1 cellular context compared by ENCODE assay signal in genomic region chr2:162123806-162124758, GRCh38.
TF ChIP-seq lines count a peak whose summit lies in the region.

No MANE protein-coding gene starts in this region.

TF ChIP-seq in HepG2, 621 proteins besides CTCF, POLR2A, EP300 and RAD21:
- TF ChIP-seq SMC3 (IDR thresholded peaks at IDR 0.05; ENCODE audit: low read length), result peak; percentile 91
- TF ChIP-seq FOXP1 (IDR thresholded peaks at IDR 0.05), result no peak
- no peak for TF ChIP-seq FOXP1 (CRISPR knock-in tag; IDR thresholded peaks at IDR 0.05)
- TF ChIP-seq, protein P1, sequence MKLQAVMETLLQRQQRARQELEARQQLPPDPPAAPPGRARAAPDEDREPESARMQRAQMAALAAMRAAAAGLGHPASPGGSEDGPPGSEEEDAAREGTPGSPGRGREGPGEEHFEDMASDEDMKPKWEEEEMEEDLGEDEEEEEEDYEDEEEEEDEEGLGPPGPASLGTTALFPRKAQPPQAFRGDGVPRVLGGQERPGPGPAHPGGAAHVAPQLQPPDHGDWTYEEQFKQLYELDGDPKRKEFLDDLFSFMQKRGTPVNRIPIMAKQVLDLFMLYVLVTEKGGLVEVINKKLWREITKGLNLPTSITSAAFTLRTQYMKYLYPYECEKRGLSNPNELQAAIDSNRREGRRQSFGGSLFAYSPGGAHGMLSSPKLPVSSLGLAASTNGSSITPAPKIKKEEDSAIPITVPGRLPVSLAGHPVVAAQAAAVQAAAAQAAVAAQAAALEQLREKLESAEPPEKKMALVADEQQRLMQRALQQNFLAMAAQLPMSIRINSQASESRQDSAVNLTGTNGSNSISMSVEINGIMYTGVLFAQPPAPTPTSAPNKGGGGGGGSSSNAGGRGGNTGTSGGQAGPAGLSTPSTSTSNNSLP (IDR thresholded peaks at IDR 0.05; ENCODE audit: low read depth, low read length), result peak; percentile 36; the same call in 1 of the 2 replicates
- no peak for TF ChIP-seq ZNF749 (CRISPR knock-in tag; IDR thresholded peaks at IDR 0.05; ENCODE audit: borderline replicate concordance)
- TF ChIP-seq, protein P2, sequence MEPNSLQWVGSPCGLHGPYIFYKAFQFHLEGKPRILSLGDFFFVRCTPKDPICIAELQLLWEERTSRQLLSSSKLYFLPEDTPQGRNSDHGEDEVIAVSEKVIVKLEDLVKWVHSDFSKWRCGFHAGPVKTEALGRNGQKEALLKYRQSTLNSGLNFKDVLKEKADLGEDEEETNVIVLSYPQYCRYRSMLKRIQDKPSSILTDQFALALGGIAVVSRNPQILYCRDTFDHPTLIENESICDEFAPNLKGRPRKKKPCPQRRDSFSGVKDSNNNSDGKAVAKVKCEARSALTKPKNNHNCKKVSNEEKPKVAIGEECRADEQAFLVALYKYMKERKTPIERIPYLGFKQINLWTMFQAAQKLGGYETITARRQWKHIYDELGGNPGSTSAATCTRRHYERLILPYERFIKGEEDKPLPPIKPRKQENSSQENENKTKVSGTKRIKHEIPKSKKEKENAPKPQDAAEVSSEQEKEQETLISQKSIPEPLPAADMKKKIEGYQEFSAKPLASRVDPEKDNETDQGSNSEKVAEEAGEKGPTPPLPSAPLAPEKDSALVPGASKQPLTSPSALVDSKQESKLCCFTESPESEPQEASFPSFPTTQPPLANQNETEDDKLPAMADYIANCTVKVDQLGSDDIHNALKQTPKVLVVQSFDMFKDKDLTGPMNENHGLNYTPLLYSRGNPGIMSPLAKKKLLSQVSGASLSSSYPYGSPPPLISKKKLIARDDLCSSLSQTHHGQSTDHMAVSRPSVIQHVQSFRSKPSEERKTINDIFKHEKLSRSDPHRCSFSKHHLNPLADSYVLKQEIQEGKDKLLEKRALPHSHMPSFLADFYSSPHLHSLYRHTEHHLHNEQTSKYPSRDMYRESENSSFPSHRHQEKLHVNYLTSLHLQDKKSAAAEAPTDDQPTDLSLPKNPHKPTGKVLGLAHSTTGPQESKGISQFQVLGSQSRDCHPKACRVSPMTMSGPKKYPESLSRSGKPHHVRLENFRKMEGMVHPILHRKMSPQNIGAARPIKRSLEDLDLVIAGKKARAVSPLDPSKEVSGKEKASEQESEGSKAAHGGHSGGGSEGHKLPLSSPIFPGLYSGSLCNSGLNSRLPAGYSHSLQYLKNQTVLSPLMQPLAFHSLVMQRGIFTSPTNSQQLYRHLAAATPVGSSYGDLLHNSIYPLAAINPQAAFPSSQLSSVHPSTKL (CRISPR knock-in tag; IDR thresholded peaks at IDR 0.05), result peak; percentile 40
- TF ChIP-seq MIXL1 (CRISPR knock-in tag; IDR thresholded peaks at IDR 0.05), result peak; percentile 90
- TF ChIP-seq ZNF724P (CRISPR knock-in tag; IDR thresholded peaks at IDR 0.05; ENCODE audit: borderline replicate concordance), result no peak
- TF ChIP-seq HMG20A (CRISPR knock-in tag; IDR thresholded peaks at IDR 0.05; ENCODE audit: borderline replicate concordance), result 0 out of 2 replicates have a peak, but pooled peaks have one; percentile 16
- TF ChIP-seq TOE1 (CRISPR knock-in tag; IDR thresholded peaks at IDR 0.05), result 0 out of 2 replicates have a peak, but pooled peaks have one; percentile 47
- TF ChIP-seq KLF16 (CRISPR knock-in tag; IDR thresholded peaks at IDR 0.05), result peak in 1 of 2 experiments; percentile 47; a peak in 1 of 4 replicates
- TF ChIP-seq RARG (CRISPR knock-in tag; IDR thresholded peaks at IDR 0.05; ENCODE audit: low read depth), result no peak
- 0 out of 2 replicates have a peak, but pooled peaks have one; percentile 21 for TF ChIP-seq KAT8 (CRISPR knock-in tag; IDR thresholded peaks at IDR 0.05)
- no peak for TF ChIP-seq ZNF350 (CRISPR knock-in tag; IDR thresholded peaks at IDR 0.05; ENCODE audit: borderline replicate concordance, low read depth)
- TF ChIP-seq STAG1 (CRISPR knock-in tag; IDR thresholded peaks at IDR 0.05), result peak; percentile 95
- peak; percentile 34; the same call in 1 of the 2 replicates for TF ChIP-seq GATAD2A (CRISPR knock-in tag; IDR thresholded peaks at IDR 0.05)
